Comparison of ENCODE assay signal across 8 cellular contexts in genomic region chrX:118973389-118974087, GRCh38. TPM values are rescaled to one million over a fixed set of nuclear protein-coding genes. Genes with fewer than 3 reads are reported as not detected.
DNase-seq lines count a peak whose midpoint lies in the region; ATAC-seq and TF ChIP-seq lines count a peak whose summit lies in the region.

No MANE protein-coding gene starts in this region.

- H3K9me3 ChIP-seq in CD8-positive, alpha-beta T cell (ENCODE audit: low read length): no peaks in the 10 kb centered on the region
- H3K9me3 ChIP-seq in heart right ventricle: peaks cover 0 to 7% (median 0%) of the 10 kb centered on the region in 11 donors

- no peaks in the 10 kb centered on the region for H3K9me3 Mint-ChIP-seq in CD8-positive, alpha-beta T cell
- no peaks in the 10 kb centered on the region for H3K9me3 Mint-ChIP-seq in activated T-helper 1 cell treated with anti-CD3 and anti-CD28 coated beads, Interleukin-12 subunit alpha, Interleukin-12 subunit beta, Interleukin-2, Interleukin-4 antibody, amounts not matched to agents 30 ng/mL and 10 ng/mL and 1 ng/mL, durations not matched to agents 14 hours and 24 hours and 36 hours

- ATAC-seq in CD8-positive, alpha-beta T cell: no peak
- peak in 4 of 8 donors; percentile 5 to 40 (median 20) for ATAC-seq in heart right ventricle
- no peak for ATAC-seq in HG02623 (IDR thresholded peaks at IDR 0.05; ENCODE audit: unreplicated experiment)
- ATAC-seq in GM21381 (IDR thresholded peaks at IDR 0.05; ENCODE audit: unreplicated experiment): no peak

- H3K4me1 ChIP-seq in CD8-positive, alpha-beta T cell (ENCODE audit: insufficient read depth, low read length): peaks cover 6% of the 10 kb centered on the region
- peaks cover 0 to 19% (median 6%) of the 10 kb centered on the region in 9 donors for H3K4me1 ChIP-seq in heart right ventricle

- H3K4me3 Mint-ChIP-seq in CD8-positive, alpha-beta T cell: peak overlapping the region; percentile 80
- H3K4me3 Mint-ChIP-seq in activated T-helper 1 cell treated with anti-CD3 and anti-CD28 coated beads, Interleukin-12 subunit alpha, Interleukin-12 subunit beta, Interleukin-2, Interleukin-4 antibody, amounts not matched to agents 30 ng/mL and 10 ng/mL and 1 ng/mL, durations not matched to agents 14 hours and 24 hours and 36 hours: no peak overlapping the region

- peaks cover 2% of the 10 kb centered on the region for H3K36me3 Mint-ChIP-seq in CD8-positive, alpha-beta T cell
- H3K36me3 Mint-ChIP-seq in activated T-helper 1 cell treated with anti-CD3 and anti-CD28 coated beads, Interleukin-12 subunit alpha, Interleukin-12 subunit beta, Interleukin-2, Interleukin-4 antibody, amounts not matched to agents 30 ng/mL and 10 ng/mL and 1 ng/mL, durations not matched to agents 14 hours and 24 hours and 36 hours (ENCODE audit: low read depth): no peaks in the 10 kb centered on the region

- CTCF ChIA-PET in CD8-positive, alpha-beta T cell (lab: Charles Lee): no interaction called here

- H3K4me3 ChIP-seq in CD8-positive, alpha-beta T cell (ENCODE audit: low read depth, low read length): peak overlapping the region; percentile 72
- peak overlapping the region; percentile 14 to 66 (median 60) for H3K4me3 ChIP-seq in heart right ventricle

- TF ChIP-seq CTCF in CD8-positive, alpha-beta T cell (IDR thresholded peaks at IDR 0.05): no peak
- no peak for TF ChIP-seq CTCF in heart right ventricle (IDR thresholded peaks at IDR 0.05)

- peaks cover 21% of the 10 kb centered on the region for H3K4me1 Mint-ChIP-seq in CD8-positive, alpha-beta T cell (ENCODE audit: low read depth)
- H3K4me1 Mint-ChIP-seq in activated T-helper 1 cell treated with anti-CD3 and anti-CD28 coated beads, Interleukin-12 subunit alpha, Interleukin-12 subunit beta, Interleukin-2, Interleukin-4 antibody, amounts not matched to agents 30 ng/mL and 10 ng/mL and 1 ng/mL, durations not matched to agents 14 hours and 24 hours and 36 hours (ENCODE audit: low read depth): peaks cover 13% of the 10 kb centered on the region

- H3K27ac ChIP-seq in CD8-positive, alpha-beta T cell (ENCODE audit: low read depth, low read length): no peak overlapping the region
- no peak overlapping the region for H3K27ac ChIP-seq in heart right ventricle

- 5% methylated on average over 27 to 43 of the region's 43 CpGs for whole genome bisulfite sequencing in heart right ventricle, 2 donors

- H3K27ac Mint-ChIP-seq in CD8-positive, alpha-beta T cell: no peak overlapping the region
- H3K27ac Mint-ChIP-seq in activated T-helper 1 cell treated with anti-CD3 and anti-CD28 coated beads, Interleukin-12 subunit alpha, Interleukin-12 subunit beta, Interleukin-2, Interleukin-4 antibody, amounts not matched to agents 30 ng/mL and 10 ng/mL and 1 ng/mL, durations not matched to agents 14 hours and 24 hours and 36 hours: no peak overlapping the region

- H3K36me3 ChIP-seq in CD8-positive, alpha-beta T cell (ENCODE audit: insufficient read depth, low read length): no peaks in the 10 kb centered on the region
- H3K36me3 ChIP-seq in heart right ventricle: no peaks in the 10 kb centered on the region

- POLR2A ChIA-PET in CD8-positive, alpha-beta T cell (lab: Charles Lee): no interaction called here

- no peak for DNase-seq in CD8-positive, alpha-beta T cell
- peak; percentile 6 for DNase-seq in NCI-H748 treated with DMSO at 0.1 percent for 48 hours (lab: John Stamatoyannopoulos, UW)
- DNase-seq in heart right ventricle: peak in 1 of 2 donors; percentile 18
- peak; percentile 34 for DNase-seq in retina
- no peak for DNase-seq in GM19240 (ENCODE audit: insufficient read length, low spot score)
- no peak for DNase-seq in activated T-helper 1 cell treated with anti-CD3 and anti-CD28 coated beads, Interleukin-12 subunit alpha, Interleukin-12 subunit beta, Interleukin-2, Interleukin-4 antibody, amounts not matched to agents 30 ng/mL and 10 ng/mL and 1 ng/mL, durations not matched to agents 14 hours and 24 hours and 36 hours (ENCODE audit: low spot score)

- H3K27me3 ChIP-seq in CD8-positive, alpha-beta T cell (ENCODE audit: insufficient read depth, low read length): no peaks in the 10 kb centered on the region
- peaks cover 0 to 41% (median 0%) of the 10 kb centered on the region in 7 donors for H3K27me3 ChIP-seq in heart right ventricle

- intact Hi-C loops in CD8-positive, alpha-beta T cell (cut with DNase I, micrococcal nuclease): loop anchor here in 1 of 2 experiments (2.0 to 10.0 kb wide), 2 partner anchors 31 to 261 kb away; partner anchors contain the start of gene PGRMC1
- intact Hi-C loops in heart right ventricle (cut with DNase I): no loop called here
- intact Hi-C loops in activated T-helper 1 cell treated with anti-CD3 and anti-CD28 coated beads, Interleukin-12 subunit alpha, Interleukin-12 subunit beta, Interleukin-2, Interleukin-4 antibody, amounts not matched to agents 30 ng/mL and 10 ng/mL and 1 ng/mL, durations not matched to agents 14 hours and 24 hours and 36 hours (cut with micrococcal nuclease): loop anchor here (2.0 kb wide), 1 partner anchor 263 kb away; the partner anchor contains the start of gene PGRMC1

- H3K27me3 Mint-ChIP-seq in CD8-positive, alpha-beta T cell (ENCODE audit: low read depth): peaks cover 8% of the 10 kb centered on the region
- peaks cover 26% of the 10 kb centered on the region for H3K27me3 Mint-ChIP-seq in activated T-helper 1 cell treated with anti-CD3 and anti-CD28 coated beads, Interleukin-12 subunit alpha, Interleukin-12 subunit beta, Interleukin-2, Interleukin-4 antibody, amounts not matched to agents 30 ng/mL and 10 ng/mL and 1 ng/mL, durations not matched to agents 14 hours and 24 hours and 36 hours (ENCODE audit: insufficient read depth)

RNA-seq across cellular contexts. Expression of gene LONRF3, which starts 0.9 kb away (rescaled TPM):
- total RNA-seq in CD8-positive, alpha-beta T cell: 1 to 10 TPM; 3.8 to 4.3 TPM
- 1 to 10 TPM in 8 of 10 donors, under 1 TPM in 2; 0.43 to 6.1 (median 1.4) TPM for total RNA-seq in heart right ventricle
- 1 to 10 TPM in 1 of 2 donors, under 1 TPM in 1; 0.65 to 1.3 TPM for polyA plus RNA-seq in heart right ventricle
- total RNA-seq in activated T-helper 1 cell treated with anti-CD3 and anti-CD28 coated beads, Interleukin-12 subunit alpha, Interleukin-12 subunit beta, Interleukin-2, Interleukin-4 antibody, amounts not matched to agents 30 ng/mL and 10 ng/mL and 1 ng/mL, durations not matched to agents 14 hours and 24 hours and 36 hours: 0.52 and 0.71 TPM in 2 replicates

Comparison
In these comparisons a context has a peak if more than half of its experiments do, and no peak if none do; other contexts are left out.
1. DNase-seq: peak in NCI-H748 treated with DMSO at 0.1 percent for 48 hours (single experiment) and retina (single experiment); none in CD8-positive, alpha-beta T cell (0 of 7), GM19240 (single experiment) and activated T-helper 1 cell treated with anti-CD3 and anti-CD28 coated beads, Interleukin-12 subunit alpha, Interleukin-12 subunit beta, Interleukin-2, Interleukin-4 antibody, amounts not matched to agents 30 ng/mL and 10 ng/mL and 1 ng/mL, durations not matched to agents 14 hours and 24 hours and 36 hours (single experiment).